ENCODE assay signal across 25 cellular contexts in genomic region chr4:151517896-151518295, GRCh38.
"Had no signal": no experiment of that assay in that cellular context is flagged by ENCODE, and none has a peak within 500 bp of the region (broad histone marks: within the 10 kb centered on the region; RNA-seq: fewer than 3 reads in every experiment).

No MANE protein-coding gene starts in this region.

- H3K9me3 ChIP-seq: gastroesophageal sphincter, heart left ventricle, lower lobe of right lung, neutrophil, pancreas, right lobe of liver, suprapubic skin, vagina had no signal

- H3K79me2 ChIP-seq: hepatocyte had no signal

- H3K27ac ChIP-seq: gastroesophageal sphincter, heart left ventricle, hepatocyte, lower lobe of right lung, neutrophil, pancreas, right lobe of liver, suprapubic skin, vagina had no signal

- ATAC-seq: effector memory CD8-positive, alpha-beta T cell; esophagus mucosa; gastroesophageal sphincter; heart left ventricle; left colon; left ventricle myocardium superior; lower lobe of right lung; natural killer cell treated with Interleukin-12 subunit alpha and Interleukin-12 subunit beta and Interleukin-15 and Interleukin-18, amount 100 ng/mL, for 72 hours; pancreas; right lobe of liver; stimulated activated naive CD8-positive, alpha-beta T cell treated with anti-CD3 and anti-CD28 coated beads, Interleukin-15, amount 100 ng/mL, for 72 hours had no signal

- H3K4me1 ChIP-seq: gastroesophageal sphincter, lower lobe of right lung, right lobe of liver, suprapubic skin, vagina had no signal

- H3K36me3 ChIP-seq: gastroesophageal sphincter, heart left ventricle, lower lobe of right lung, neutrophil, pancreas, right lobe of liver, suprapubic skin, vagina had no signal

- H2AFZ ChIP-seq: hepatocyte had no signal

- H3K4me3 ChIP-seq: gastroesophageal sphincter, heart left ventricle, hepatocyte, lower lobe of right lung, pancreas, right lobe of liver, smooth muscle cell, suprapubic skin, vagina had no signal

- DNase-seq: cortex of kidney; effector memory CD8-positive, alpha-beta T cell; foreskin fibroblast; heart left ventricle; left colon; left ventricle myocardium superior; lower lobe of right lung; naive B cell; pancreas; right lobe of liver; stimulated activated CD4-positive, alpha-beta T cell treated with anti-CD3 and anti-CD28 coated beads, Interleukin-12 subunit alpha, Interleukin-12 subunit beta, amount 100 ng/mL, for 4 hours; stimulated activated CD4-positive, alpha-beta T cell treated with anti-CD3 and anti-CD28 coated beads, Interleukin-1b, Interleukin-23, amount 100 ng/mL, for 48 hours; stimulated activated CD4-positive, alpha-beta T cell treated with anti-CD3 and anti-CD28 coated beads, Interleukin-4, amount 100 ng/mL, for 1 hour; stimulated activated CD8-positive, alpha-beta memory T cell treated with anti-CD3 and anti-CD28 coated beads, Interleukin-4, amount 100 ng/mL, for 48 hours; stimulated activated naive CD4-positive, alpha-beta T cell; stimulated activated naive CD8-positive, alpha-beta T cell treated with anti-CD3 and anti-CD28 coated beads, Interleukin-15, amount 100 ng/mL, for 72 hours; trophoblast cell had no signal

- H3K27me3 ChIP-seq: gastroesophageal sphincter, heart left ventricle, hepatocyte, neutrophil, pancreas, right lobe of liver, suprapubic skin, vagina had no signal

- H3K4me2 ChIP-seq: hepatocyte, smooth muscle cell had no signal
